In genomic region chr3:50319872-50320625, GRCh38 we compare ENCODE assay signal across 1 cellular context.
TF ChIP-seq lines count a peak whose summit lies in the region.

No MANE protein-coding gene starts in this region.

TF ChIP-seq in HepG2, 621 proteins besides CTCF, POLR2A, EP300 and RAD21 (continues in another document):
- TF ChIP-seq SIN3A (IDR thresholded peaks at IDR 0.05; ENCODE audit: borderline replicate concordance, low read depth, low read length) = 0 out of 2 replicates have a peak, but pooled peaks have one; percentile 11
- no peak for TF ChIP-seq ZNF256 (CRISPR knock-in tag; conservative IDR thresholded peaks at IDR 0.05)
- no peak for TF ChIP-seq BATF2 (CRISPR knock-in tag; IDR thresholded peaks at IDR 0.05)
- no peak for TF ChIP-seq MXD1 (CRISPR knock-in tag; IDR thresholded peaks at IDR 0.05)
- 0 out of 2 replicates have a peak, but pooled peaks have one; percentile 13 for TF ChIP-seq HOXA3 (CRISPR knock-in tag; IDR thresholded peaks at IDR 0.05)
- TF ChIP-seq ZNF20 (CRISPR knock-in tag; IDR thresholded peaks at IDR 0.05) = no peak
- no peak for TF ChIP-seq ZNF510 (CRISPR knock-in tag; IDR thresholded peaks at IDR 0.05; ENCODE audit: low read depth)
- 0 out of 2 replicates have a peak, but pooled peaks have one; percentile 15 for TF ChIP-seq HNF1B (CRISPR knock-in tag; IDR thresholded peaks at IDR 0.05)
- TF ChIP-seq RBM22 (optimal IDR thresholded peaks at IDR 0.05; ENCODE audit: low read length) = peak; percentile 15
- no peak for TF ChIP-seq SAP130 (CRISPR knock-in tag; IDR thresholded peaks at IDR 0.05; ENCODE audit: low read depth)
- TF ChIP-seq ZNF530 (CRISPR knock-in tag; IDR thresholded peaks at IDR 0.05; ENCODE audit: low read depth) = 0 out of 2 replicates have a peak, but pooled peaks have one; percentile 29
- no peak for TF ChIP-seq MEIS2 (CRISPR knock-in tag; IDR thresholded peaks at IDR 0.05)
- no peak for TF ChIP-seq ZNF773 (CRISPR knock-in tag; IDR thresholded peaks at IDR 0.05; ENCODE audit: borderline replicate concordance)
- peak; percentile 48; the same call in 1 of the 2 replicates for TF ChIP-seq ZNF274 (CRISPR knock-in tag; IDR thresholded peaks at IDR 0.05)
- 0 out of 2 replicates have a peak, but pooled peaks have one; percentile 25 for TF ChIP-seq ZNF768 (CRISPR knock-in tag; IDR thresholded peaks at IDR 0.05)
- no peak for TF ChIP-seq ZNF343 (CRISPR knock-in tag; IDR thresholded peaks at IDR 0.05)
- TF ChIP-seq MNT (IDR thresholded peaks at IDR 0.05) = no peak
- no peak for TF ChIP-seq ZNF597 (CRISPR knock-in tag; IDR thresholded peaks at IDR 0.05)
- TF ChIP-seq ZNF784 (CRISPR knock-in tag; IDR thresholded peaks at IDR 0.05; ENCODE audit: borderline replicate concordance) = no peak
- no peak for TF ChIP-seq ZNF207 (IDR thresholded peaks at IDR 0.05; ENCODE audit: borderline replicate concordance)
- TF ChIP-seq ZNF263 (CRISPR knock-in tag; IDR thresholded peaks at IDR 0.05) = peak; percentile 74
- TF ChIP-seq NR1H2 (CRISPR knock-in tag; IDR thresholded peaks at IDR 0.05; ENCODE audit: borderline replicate concordance, low read depth) = no peak
- TF ChIP-seq TERF1 (CRISPR knock-in tag; IDR thresholded peaks at IDR 0.05) = no peak
- peak; percentile 54; the same call in 1 of the 2 replicates for TF ChIP-seq SP4 (CRISPR knock-in tag; IDR thresholded peaks at IDR 0.05)
- TF ChIP-seq ZNF841 (CRISPR knock-in tag; IDR thresholded peaks at IDR 0.05; ENCODE audit: borderline replicate concordance) = no peak
- TF ChIP-seq ZFP62 (CRISPR knock-in tag; IDR thresholded peaks at IDR 0.05) = no peak
- TF ChIP-seq PBX2 (CRISPR knock-in tag; IDR thresholded peaks at IDR 0.05) = no peak
- TF ChIP-seq TOPORS (CRISPR knock-in tag; IDR thresholded peaks at IDR 0.05) = no peak
- TF ChIP-seq MYC (CRISPR knock-in tag; IDR thresholded peaks at IDR 0.05; ENCODE audit: borderline replicate concordance) = peak; percentile 19; the same call in 1 of the 2 replicates
- TF ChIP-seq ZNF687 (CRISPR knock-in tag; IDR thresholded peaks at IDR 0.05) = peak; percentile 57
- TF ChIP-seq ZNF318 (CRISPR knock-in tag; IDR thresholded peaks at IDR 0.05) = no peak
- peak; percentile 35; the same call in 1 of the 2 replicates for TF ChIP-seq ZNF598 (CRISPR knock-in tag; IDR thresholded peaks at IDR 0.05; ENCODE audit: borderline replicate concordance)
- TF ChIP-seq FOXO4 (CRISPR knock-in tag; conservative IDR thresholded peaks at IDR 0.05) = 0 out of 2 replicates have a peak, but pooled peaks have one; percentile 62
- TF ChIP-seq HNRNPL (IDR thresholded peaks at IDR 0.05; ENCODE audit: low read depth, low read length) = 0 out of 2 replicates have a peak, but pooled peaks have one; percentile 57
